Comparison of ENCODE assay signal across 12 cellular contexts in genomic region chr17:82600731-82601446, GRCh38.
"Had no signal": no experiment of that assay in that cellular context is flagged by ENCODE, and none has a peak within 500 bp of the region (broad histone marks: within the 10 kb centered on the region; RNA-seq: fewer than 3 reads in every experiment).

No MANE protein-coding gene starts in this region.

- H3K27ac ChIP-seq: tibial nerve had no signal

- H3K9me3 Mint-ChIP-seq: activated B cell treated with CpG ODN at 0.5 μM for 24 hours; activated naive CD4-positive, alpha-beta T cell treated with anti-CD3 and anti-CD28 coated beads, Interleukin-2, amount 10 ng/mL, durations not matched to agents 7 days and 5 days; activated T-helper 2 cell treated with anti-CD3 and anti-CD28 coated beads, Interferon-gamma antibody, Interleukin-2, Interleukin-4, amounts not matched to agents 10 μg/mL and 5 μg/mL and 100 μg/mL, durations not matched to agents 14 hours and 24 hours and 36 hours; brain; stimulated activated memory B cell treated with anti-CD40 and anti-IgM and Interleukin-4, amounts not matched to agents 10 μg/mL and 1 μg/mL and 100 μg/mL, for 72 hours had no signal

- H3K27ac Mint-ChIP-seq: activated B cell treated with CpG ODN at 0.5 μM for 24 hours; activated naive CD4-positive, alpha-beta T cell treated with anti-CD3 and anti-CD28 coated beads, Interleukin-2, amount 10 ng/mL, durations not matched to agents 7 days and 5 days; activated T-helper 2 cell treated with anti-CD3 and anti-CD28 coated beads, Interferon-gamma antibody, Interleukin-2, Interleukin-4, amounts not matched to agents 10 μg/mL and 5 μg/mL and 100 μg/mL, durations not matched to agents 14 hours and 24 hours and 36 hours; T-helper 17 cell had no signal

- H3K4me3 ChIP-seq: tibial nerve had no signal

- H3K27me3 Mint-ChIP-seq: activated B cell treated with CpG ODN at 0.5 μM for 24 hours; activated naive CD4-positive, alpha-beta T cell treated with anti-CD3 and anti-CD28 coated beads, Interleukin-2, amount 10 ng/mL, durations not matched to agents 7 days and 5 days; brain; stimulated activated memory B cell treated with anti-CD40 and anti-IgM and Interleukin-4, amounts not matched to agents 10 μg/mL and 1 μg/mL and 100 μg/mL, for 72 hours; T-helper 17 cell had no signal

- H3K9me3 ChIP-seq: tibial nerve had no signal

- ATAC-seq: esophagus mucosa, T-helper 17 cell had no signal

- H3K27me3 ChIP-seq: tibial nerve had no signal

- DNase-seq: activated B cell treated with CpG ODN at 0.5 μM for 24 hours; activated CD4-positive, alpha-beta T cell treated with anti-CD3 and anti-CD28 coated beads, Interleukin-2, amount 50 U/mL, for 1 hour; activated naive CD4-positive, alpha-beta T cell treated with anti-CD3 and anti-CD28 coated beads, Interleukin-2, amount 10 ng/mL, durations not matched to agents 7 days and 5 days; amniotic stem cell; dermis blood vessel endothelial cell; glutamatergic neuron; T-helper 17 cell had no signal

- H3K4me3 Mint-ChIP-seq: activated naive CD4-positive, alpha-beta T cell treated with anti-CD3 and anti-CD28 coated beads, Interleukin-2, amount 10 ng/mL, durations not matched to agents 7 days and 5 days; brain; stimulated activated memory B cell treated with anti-CD40 and anti-IgM and Interleukin-4, amounts not matched to agents 10 μg/mL and 1 μg/mL and 100 μg/mL, for 72 hours; T-helper 17 cell had no signal
